Comparison of ENCODE assay signal across 16 cellular contexts in genomic region chr2:169579044-169579443, GRCh38. TPM values are rescaled to one million over a fixed set of nuclear protein-coding genes. Genes with fewer than 3 reads are reported as not detected.
DNase-seq lines count a peak whose midpoint lies in the region; ATAC-seq and TF ChIP-seq lines count a peak whose summit lies in the region.
"Had no signal": no experiment of that assay in that cellular context is flagged by ENCODE, and none has a peak within 500 bp of the region (broad histone marks: within the 10 kb centered on the region; RNA-seq: fewer than 3 reads in every experiment).

No MANE protein-coding gene starts in this region.

- in situ Hi-C loops in Panc1 (cut with HindIII; ENCODE audit: low pct_unique_long_range_greater_than_20kb, low sequenced_read_pairs), result no loop called here

- BruUV-seq in Panc1 (replicated peaks; lab: Mats Ljungman, UMichigan), result no TSS peak

- no peaks in the 10 kb centered on the region for H4K20me1 ChIP-seq in osteoblast (ENCODE audit: insufficient read depth, low read length)

- no peaks in the 10 kb centered on the region for H3K79me2 ChIP-seq in osteoblast (ENCODE audit: insufficient read depth, low read length)

- peaks cover 8% of the 10 kb centered on the region for H3K9me3 ChIP-seq in Panc1 (ENCODE audit: control insufficient read depth, insufficient read depth, low read depth, low read length)
- no peaks in the 10 kb centered on the region for H3K9me3 ChIP-seq in osteoblast (ENCODE audit: low read depth, low read length)

- H3K4me3 ChIP-seq in Panc1 (ENCODE audit: low read depth in 2 of 2, low read length in 2 of 2) (no peak overlapping the region), osteoblast (ENCODE audit: insufficient read depth, low read length) (no peak overlapping the region)

- TF ChIP-seq CTCF in Panc1 (IDR thresholded peaks at IDR 0.05), result no peak
- TF ChIP-seq CTCF in osteoblast (IDR thresholded peaks at IDR 0.05; ENCODE audit: extremely low read depth, low read depth, low read length), result no peak

- intact Hi-C loops in Panc1 (cut with micrococcal nuclease; ENCODE audit: unreplicated experiment), result no loop called here

- DNase-seq in NCI-H748 (lab: John Stamatoyannopoulos, UW; ENCODE audit: unreplicated experiment), result peak; percentile 16
- DNase-seq in NCI-H748 treated with DMSO at 0.1 percent for 48 hours (lab: John Stamatoyannopoulos, UW), result no peak
- no peak for DNase-seq in HEK293T (ENCODE audit: extremely low spot score)
- no peak for DNase-seq in Panc1 (ENCODE audit: low read depth, low spot score)
- DNase-seq in osteoblast (ENCODE audit: insufficient read length, low spot score, missing footprints), result peak; percentile 13
- DNase-seq in AML-193 (lab: John Stamatoyannopoulos, UW), result no peak
- DNase-seq in iPS-NIHi11 (ENCODE audit: low spot score), result no peak
- DNase-seq: CD8-positive, alpha-beta T cell; COR-L47; DMS53; GOT3; H9; HFFc6; IMR-90; KG1 had no signal

- H3K27me3 ChIP-seq in Panc1 (ENCODE audit: control insufficient read depth, insufficient read depth, low read length) (no peaks in the 10 kb centered on the region), osteoblast (ENCODE audit: insufficient read depth, low read length) (no peaks in the 10 kb centered on the region)

- peaks cover 1% of the 10 kb centered on the region; the same call in 1 of the 2 replicates for H3K4me1 ChIP-seq in Panc1 (ENCODE audit: control insufficient read depth, insufficient read depth, low read length)
- H3K4me1 ChIP-seq in osteoblast (ENCODE audit: insufficient read depth, low read length), result no peaks in the 10 kb centered on the region

- 0 out of 2 replicates have a peak, but pooled peaks have one; percentile 38 for ATAC-seq in Panc1
- ATAC-seq: CD8-positive, alpha-beta T cell had no signal

- H3K36me3 ChIP-seq in Panc1 (ENCODE audit: control insufficient read depth, insufficient read depth, low read length), result no peaks in the 10 kb centered on the region
- no peaks in the 10 kb centered on the region for H3K36me3 ChIP-seq in osteoblast (ENCODE audit: insufficient read depth, low read length)

- no peak overlapping the region for H3K4me2 ChIP-seq in osteoblast (ENCODE audit: insufficient read depth, low read length)

- H3K27ac ChIP-seq in Panc1 (ENCODE audit: low read length), result no peak overlapping the region
- no peak overlapping the region for H3K27ac ChIP-seq in osteoblast (ENCODE audit: low read depth, low read length)
- H3K27ac ChIP-seq: HL-60 had no signal

- H2AFZ ChIP-seq in osteoblast (ENCODE audit: low read length), result no peak overlapping the region

- POLR2A ChIA-PET in HEK293T (lab: Yijun Ruan, JAX) (no interaction called here), Panc1 (lab: Charles Lee) (no interaction called here)

- CTCF ChIA-PET in HEK293T (lab: Yijun Ruan, JAX) (no interaction called here), Panc1 (lab: Charles Lee) (no interaction called here)

TF ChIP-seq in HEK293T, 16 proteins besides CTCF, POLR2A, EP300 and RAD21:
- TF ChIP-seq PKNOX1 (IDR thresholded peaks at IDR 0.05) (peak; percentile 29; the same call in 1 of the 2 replicates), FOXA1 (IDR thresholded peaks at IDR 0.05) (no peak)

RNA-seq across cellular contexts. Expression of gene PPIG, which starts 5.1 kb away (rescaled TPM):
- 46.5 TPM for total RNA-seq in Panc1 (2021; ENCODE audit: unreplicated experiment)
- 21.9 TPM for polyA plus RNA-seq in Panc1 (2012; ENCODE audit: insufficient read length)
- 23.3 and 25.3 TPM in 2 replicates for total RNA-seq in osteoblast

RNA-seq across cellular contexts. Expression of gene FASTKD1, which starts 5.4 kb away (rescaled TPM):
- 37.2 TPM for total RNA-seq in Panc1 (2021; ENCODE audit: unreplicated experiment)
- 13.3 TPM for polyA plus RNA-seq in Panc1 (2012; ENCODE audit: insufficient read length)
- 14.5 and 18.3 TPM in 2 replicates for total RNA-seq in osteoblast

Comparison
In these comparisons a context has a peak if more than half of its experiments do, and no peak if none do; other contexts are left out.
1. DNase-seq: peak in NCI-H748 (single experiment) and osteoblast (single experiment); none in NCI-H748 treated with DMSO at 0.1 percent for 48 hours (single experiment), HEK293T (single experiment), Panc1 (single experiment), AML-193 (0 of 2) and iPS-NIHi11 (single experiment).